9 cellular contexts compared by ENCODE assay signal in genomic region chrX:102141631-102142030, GRCh38. TPM values are rescaled to one million over a fixed set of nuclear protein-coding genes. Genes with fewer than 3 reads are reported as not detected.
"Had no signal": no experiment of that assay in that cellular context is flagged by ENCODE, and none has a peak within 500 bp of the region (broad histone marks: within the 10 kb centered on the region; RNA-seq: fewer than 3 reads in every experiment).

No MANE protein-coding gene starts in this region.

RNA-seq across cellular contexts. Expression of gene TCEAL6, which starts 0.7 kb away (rescaled TPM):
- total RNA-seq: LHCN-M2, MCF 10A, NCI-H460, OCI-LY7, PC-9, Right ventricle myocardium superior, RPMI7951, SJSA1 had no signal
- polyA plus RNA-seq: SK-N-SH had no signal

RNA-seq across cellular contexts. Expression of gene BEX5, which starts 14.1 kb away (rescaled TPM):
- total RNA-seq: LHCN-M2, MCF 10A, OCI-LY7, PC-9, SJSA1 had no signal

RNA-seq across cellular contexts. Expression of gene TCEAL2, which starts 16.2 kb away (rescaled TPM):
- total RNA-seq: LHCN-M2, MCF 10A, NCI-H460, OCI-LY7, PC-9, RPMI7951, SJSA1 had no signal
